8 cellular contexts compared by ENCODE assay signal in the genomic region with DNA sequence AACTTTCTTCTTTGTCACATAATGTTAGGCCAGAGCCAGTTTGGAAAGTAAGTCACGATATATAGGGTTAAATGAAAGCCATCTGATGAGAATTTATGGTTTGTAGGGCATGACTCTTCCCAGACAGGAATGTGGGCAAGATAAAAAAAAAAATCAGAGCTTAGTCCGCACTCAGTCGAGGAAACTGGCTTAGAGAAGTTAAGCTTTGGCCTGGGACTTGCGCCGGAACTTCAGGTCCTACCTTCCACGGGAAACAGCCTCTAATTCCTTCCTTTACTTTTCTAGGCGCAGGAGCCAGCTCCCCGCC. TPM values are rescaled to one million over a fixed set of nuclear protein-coding genes. Genes with fewer than 3 reads are reported as not detected.
DNase-seq lines count a peak whose midpoint lies in the region; ATAC-seq, FAIRE-seq and TF ChIP-seq lines count a peak whose summit lies in the region.

No MANE protein-coding gene starts in this region.

- H3K9me3 ChIP-seq in right atrium auricular region (no peaks in the 10 kb centered on the region), breast epithelium (no peaks in the 10 kb centered on the region), vagina (no peaks in the 10 kb centered on the region)

- no peak for DNase-seq in right atrium auricular region (ENCODE audit: low spot score)
- no peak for DNase-seq in left cardiac atrium
- DNase-seq in breast epithelium (ENCODE audit: low spot score in 2 of 2), result peak in 1 of 2 donors; percentile 41
- DNase-seq in mesothelial cell of epicardium (ENCODE audit: low spot score in 2 of 2, unreplicated experiment in 2 of 2), result no peak
- no peak for DNase-seq in vagina (ENCODE audit: extremely low spot score in 2 of 2)
- no peak for DNase-seq in mucosa of gallbladder (ENCODE audit: low spot score)
- DNase-seq in D721Med (ENCODE audit: insufficient read length, low spot score), result no peak

- peaks cover 37% of the 10 kb centered on the region for H3K4me1 Mint-ChIP-seq in mesothelial cell of epicardium

- H3K4me1 ChIP-seq in right atrium auricular region, result peaks cover 0 to 34% of the 10 kb centered on the region in 2 donors
- peaks cover 0 to 5% of the 10 kb centered on the region in 2 donors for H3K4me1 ChIP-seq in breast epithelium
- H3K4me1 ChIP-seq in vagina, result peaks cover 52% of the 10 kb centered on the region

- peaks cover 1% of the 10 kb centered on the region for H3K36me3 Mint-ChIP-seq in mesothelial cell of epicardium

- intact Hi-C loops in left cardiac atrium (cut with DNase I), result loop anchor here in 1 of 2 donors (10.0 kb wide), 1 partner anchor 236 kb away; no protein-coding TSS in a partner anchor
- intact Hi-C loops in breast epithelium (cut with DNase I; ENCODE audit: low total_unique reads), result no loop called here
- intact Hi-C loops in vagina (cut with DNase I), result no loop called here

- H3K36me3 ChIP-seq in right atrium auricular region (peaks cover 5% of the 10 kb centered on the region), breast epithelium (no peaks in the 10 kb centered on the region), vagina (no peaks in the 10 kb centered on the region)

- peak overlapping the region; percentile 95 for H3K27ac Mint-ChIP-seq in mesothelial cell of epicardium

- H3K4me3 ChIP-seq in right atrium auricular region (peak overlapping the region; percentile 93 to 96), breast epithelium (peak overlapping the region; percentile 87 to 99 (median 98)), vagina (peak overlapping the region; percentile 89 to 98)

- H3K4me3 Mint-ChIP-seq in mesothelial cell of epicardium, result peak overlapping the region; percentile 91

- TF ChIP-seq POLR2A in breast epithelium (IDR thresholded peaks at IDR 0.05) (no peak), vagina (IDR thresholded peaks at IDR 0.05) (no peak)

- ATAC-seq in left cardiac atrium (no peak), GM21723 (IDR thresholded peaks at IDR 0.05; ENCODE audit: unreplicated experiment) (no peak)

- no peaks in the 10 kb centered on the region for H3K9me3 Mint-ChIP-seq in mesothelial cell of epicardium

- no peaks in the 10 kb centered on the region for H3K27me3 Mint-ChIP-seq in mesothelial cell of epicardium (ENCODE audit: low read depth)

- no peak for FAIRE-seq in D721Med (lab: Jason Lieb, UNC)

- peak overlapping the region; percentile 95 to 97 for H3K27ac ChIP-seq in right atrium auricular region
- H3K27ac ChIP-seq in breast epithelium, result peak overlapping the region; percentile 97 to 99
- peak overlapping the region; percentile 96 for H3K27ac ChIP-seq in vagina

- H3K27me3 ChIP-seq in right atrium auricular region (no peaks in the 10 kb centered on the region), breast epithelium (no peaks in the 10 kb centered on the region), vagina (no peaks in the 10 kb centered on the region)

- TF ChIP-seq CTCF in right atrium auricular region (IDR thresholded peaks at IDR 0.05), result no peak
- no peak for TF ChIP-seq CTCF in breast epithelium (IDR thresholded peaks at IDR 0.05)
- no peak for TF ChIP-seq CTCF in mesothelial cell of epicardium (IDR thresholded peaks at IDR 0.05; ENCODE audit: unreplicated experiment)
- TF ChIP-seq CTCF in vagina (IDR thresholded peaks at IDR 0.05), result no peak
- TF ChIP-seq CTCF in D721Med (IDR thresholded peaks at IDR 0.05; ENCODE audit: insufficient read depth, missing control alignments), result no peak

RNA-seq across cellular contexts. Expression of gene DDX31, which starts 0.5 kb away (rescaled TPM):
- 1 to 10 TPM; 4.6 to 6.0 TPM for total RNA-seq in right atrium auricular region
- total RNA-seq in left cardiac atrium, result 1 to 10 TPM; 5.2 to 7.9 TPM
- 10 to 100 TPM; 10.2 to 23.6 (median 19.0) TPM for total RNA-seq in breast epithelium
- total RNA-seq in mesothelial cell of epicardium, result 21.1 to 23.1 TPM (median 22.9 TPM) in 3 replicates
- total RNA-seq in vagina, result 17.9 TPM
- total RNA-seq in mucosa of gallbladder, result 11.3 TPM

RNA-seq across cellular contexts. Expression of gene GTF3C4, which starts 1.0 kb away (rescaled TPM):
- 1 to 10 TPM; 8.6 to 9.1 TPM for total RNA-seq in right atrium auricular region
- 1 to 10 TPM; 8.1 to 9.2 TPM for total RNA-seq in left cardiac atrium
- 10 to 100 TPM in 2 of 3 donors, 1 to 10 TPM in 1; 9.3 to 19.6 (median 13.4) TPM for total RNA-seq in breast epithelium
- 26.6 to 27.9 TPM (median 27.0 TPM) in 3 replicates for total RNA-seq in mesothelial cell of epicardium
- total RNA-seq in vagina, result 8.8 TPM
- 16.3 TPM for total RNA-seq in mucosa of gallbladder
